12 cellular contexts compared by ENCODE assay signal in genomic region chr4:126051709-126052424, GRCh38.
DNase-seq lines count a peak whose midpoint lies in the region; ATAC-seq and TF ChIP-seq lines count a peak whose summit lies in the region.
"Had no signal": no experiment of that assay in that cellular context is flagged by ENCODE, and none has a peak within 500 bp of the region (broad histone marks: within the 10 kb centered on the region; RNA-seq: fewer than 3 reads in every experiment).

No MANE protein-coding gene starts in this region.

- in situ Hi-C loops in Caki2 (cut with HindIII; ENCODE audit: low pct_unique_long_range_greater_than_20kb, low sequenced_read_pairs): no loop called here
- in situ Hi-C loops in SK-MEL-5 (cut with HindIII; ENCODE audit: low pct_unique_long_range_greater_than_20kb, low sequenced_read_pairs): no loop called here

- no peak overlapping the region for H3K4me3 ChIP-seq in fibroblast of villous mesenchyme (ENCODE audit: low read depth, low read length)

- no peak for TF ChIP-seq CTCF in fibroblast of villous mesenchyme (IDR thresholded peaks at IDR 0.05; ENCODE audit: insufficient read depth, low read depth, low read length)

- ATAC-seq in GM18909 (IDR thresholded peaks at IDR 0.05; ENCODE audit: poor library complexity, unreplicated experiment): no peak
- ATAC-seq: activated CD8-positive, alpha-beta memory T cell treated with anti-CD3 and anti-CD28 coated beads, Interleukin-2, amount 10 ng/mL, durations not matched to agents 7 days and 5 days; stimulated activated effector memory CD8-positive, alpha-beta T cell treated with anti-CD3 and anti-CD28 coated beads, Interleukin-12 subunit alpha, Interleukin-12 subunit beta, amount 100 ng/mL, for 72 hours had no signal

- DNase-seq in Caki2 (ENCODE audit: low read depth) (peak; percentile 2), SK-MEL-5 (ENCODE audit: low read depth, low spot score) (peak; percentile 60), fibroblast of villous mesenchyme (ENCODE audit: low read depth) (peak; percentile 64), non-pigmented ciliary epithelial cell (ENCODE audit: low read depth) (peak; percentile 76), activated gamma-delta T cell treated with Interleukin-2 at 50 U/mL for 16 hours (no peak), NCI-H510A treated with DMSO at 0.1 percent for 48 hours (lab: John Stamatoyannopoulos, UW) (no peak), NCI-H345 treated with DMSO at 0.1 percent for 48 hours (lab: John Stamatoyannopoulos, UW; ENCODE audit: unreplicated experiment) (no peak)
- DNase-seq: activated CD8-positive, alpha-beta memory T cell treated with anti-CD3 and anti-CD28 coated beads, Interleukin-2, amount 10 ng/mL, durations not matched to agents 7 days and 5 days; DMS79; small intestine had no signal

Comparison
In these comparisons a context has a peak if more than half of its experiments do, and no peak if none do; other contexts are left out.
1. DNase-seq: peak in Caki2 (single experiment), SK-MEL-5 (single experiment), fibroblast of villous mesenchyme (single experiment) and non-pigmented ciliary epithelial cell (single experiment); none in activated gamma-delta T cell treated with Interleukin-2 at 50 U/mL for 16 hours (single experiment), NCI-H510A treated with DMSO at 0.1 percent for 48 hours (single experiment) and NCI-H345 treated with DMSO at 0.1 percent for 48 hours (single experiment).